ENCODE assay signal across 9 cellular contexts in the genomic region with DNA sequence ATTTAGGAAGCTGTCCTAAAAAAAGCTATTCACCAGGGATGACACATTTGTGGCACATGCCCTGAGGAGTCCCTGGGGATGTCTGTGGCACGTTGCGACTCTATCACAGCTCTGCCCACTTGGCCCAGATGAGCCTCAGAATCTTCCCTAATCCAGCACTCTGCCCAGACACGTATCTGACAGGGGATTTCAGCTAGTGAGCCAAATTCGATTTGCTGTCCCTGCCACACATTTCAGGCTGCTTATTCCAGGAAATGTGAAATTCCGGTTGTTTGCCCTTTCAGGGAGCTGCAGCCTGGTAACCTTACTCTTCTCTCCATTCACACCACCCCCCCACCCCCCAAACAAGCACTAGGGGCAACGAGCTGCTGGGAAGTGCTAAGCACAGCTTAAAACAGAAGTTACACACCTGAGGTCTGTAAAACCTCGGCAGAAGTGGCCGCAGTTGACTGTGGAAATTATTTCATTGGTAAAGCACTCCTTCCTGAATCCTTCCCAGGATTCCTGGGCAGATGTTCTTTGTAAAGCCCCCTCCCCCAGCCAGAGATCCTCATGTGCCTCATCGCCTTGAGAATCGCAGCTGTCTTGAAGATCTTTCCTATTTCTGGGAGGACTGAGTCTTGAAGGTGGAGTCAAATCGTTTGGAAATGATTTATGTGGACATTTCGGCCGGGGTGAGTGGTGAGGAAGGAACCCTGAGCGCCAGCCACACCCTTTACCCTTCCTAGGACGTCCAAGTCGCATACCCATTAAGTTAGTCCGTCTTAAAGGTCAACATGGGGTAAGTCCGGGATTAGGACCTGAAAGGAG.
DNase-seq lines count a peak whose midpoint lies in the region; ATAC-seq and TF ChIP-seq lines count a peak whose summit lies in the region.
"Had no signal": no experiment of that assay in that cellular context is flagged by ENCODE, and none has a peak within 500 bp of the region (broad histone marks: within the 10 kb centered on the region; RNA-seq: fewer than 3 reads in every experiment).

No MANE protein-coding gene starts in this region.

- no peak overlapping the region for H3K9ac ChIP-seq in PC-3 (ENCODE audit: low read length)

- BruUV-seq in PC-3 (replicated peaks; lab: Mats Ljungman, UMichigan): no TSS peak

- no peaks in the 10 kb centered on the region for H4K20me1 ChIP-seq in PC-3 (ENCODE audit: low read length)

- H3K27ac ChIP-seq in prostate gland: peak overlapping the region; percentile 12 to 23
- no peak overlapping the region for H3K27ac ChIP-seq in PC-3 (ENCODE audit: low read length)

- no peak overlapping the region for H3K4me3 ChIP-seq in GM12865 (ENCODE audit: low read depth, low read length)
- no peak overlapping the region for H3K4me3 ChIP-seq in epithelial cell of esophagus (ENCODE audit: low read length)
- no peak overlapping the region for H3K4me3 ChIP-seq in prostate gland
- no peak overlapping the region for H3K4me3 ChIP-seq in PC-3 (ENCODE audit: low read length)

- H3K9me3 ChIP-seq in prostate gland: no peaks in the 10 kb centered on the region
- H3K9me3 ChIP-seq in PC-3 (ENCODE audit: low read length): no peaks in the 10 kb centered on the region

- H2AFZ ChIP-seq in PC-3 (ENCODE audit: low read length): no peak overlapping the region

- H3K79me2 ChIP-seq in PC-3 (ENCODE audit: low read length): no peaks in the 10 kb centered on the region

- no peaks in the 10 kb centered on the region for H3F3A ChIP-seq in PC-3 (ENCODE audit: low read length, unreplicated experiment)

- TF ChIP-seq CTCF in GM12865 (IDR thresholded peaks at IDR 0.05; ENCODE audit: insufficient read depth, low read depth, low read length, missing control alignments) (no peak), epithelial cell of esophagus (IDR thresholded peaks at IDR 0.05; ENCODE audit: insufficient read depth, low read depth, low read length, missing control alignments) (no peak), prostate gland (IDR thresholded peaks at IDR 0.05) (no peak), PC-3 (conservative IDR thresholded peaks at IDR 0.05; ENCODE audit: low read depth, low read length) (no peak)

- no peaks in the 10 kb centered on the region for H3K9me2 ChIP-seq in PC-3 (replicated peaks; ENCODE audit: low read length)

- H3K36me3 ChIP-seq in prostate gland (no peaks in the 10 kb centered on the region), PC-3 (ENCODE audit: low read depth, low read length) (no peaks in the 10 kb centered on the region)

- no peak for ATAC-seq in PC-3

- no peaks in the 10 kb centered on the region for H3K27me3 ChIP-seq in prostate gland (replicated peaks; ENCODE audit: insufficient read depth)
- H3K27me3 ChIP-seq in PC-3 (ENCODE audit: low read length): no peaks in the 10 kb centered on the region

- CTCF ChIA-PET in PC-3 (lab: Charles Lee): no interaction called here

- POLR2A ChIA-PET in PC-3 (lab: Charles Lee; ENCODE audit: unreplicated experiment): no interaction called here

- no peak for TF ChIP-seq POLR2A in prostate gland (IDR thresholded peaks at IDR 0.05)

- intact Hi-C loops in prostate gland (cut with DNase I) (no loop called here), PC-3 (cut with micrococcal nuclease) (no loop called here)

- no peak overlapping the region for H3K4me2 ChIP-seq in PC-3 (ENCODE audit: low read length)

- DNase-seq in GM12865 (ENCODE audit: low read depth): peak; percentile 10
- peak; percentile 35 for DNase-seq in NCI-H2171 (lab: John Stamatoyannopoulos, UW)
- peak; percentile 85 for DNase-seq in epithelial cell of esophagus (ENCODE audit: low read depth)
- peak; percentile 53 for DNase-seq in prostate gland (ENCODE audit: low spot score)
- no peak for DNase-seq in effector CD8-positive, alpha-beta T cell (lab: John Stamatoyannopoulos, UW)
- no peak for DNase-seq in PC-3
- DNase-seq in C1 segment of cervical spinal cord (lab: John Stamatoyannopoulos, UW): no peak
- DNase-seq in epidermal melanocyte (ENCODE audit: insufficient read length, low spot score): no peak
- DNase-seq: KG1 had no signal

- H3K4me1 ChIP-seq in prostate gland (replicated peaks): no peaks in the 10 kb centered on the region
- H3K4me1 ChIP-seq in PC-3 (ENCODE audit: insufficient read depth, low read length): no peaks in the 10 kb centered on the region; the same call in 1 of the 2 replicates

- 18% methylated on average over 18 of the region's 18 CpGs for WGBS in prostate gland

Comparison
In these comparisons a context has a peak if more than half of its experiments do, and no peak if none do; other contexts are left out.
1. DNase-seq: peak in GM12865 (single experiment), NCI-H2171 (single experiment), epithelial cell of esophagus (single experiment) and prostate gland (single experiment); none in effector CD8-positive, alpha-beta T cell (single experiment), PC-3 (single experiment), C1 segment of cervical spinal cord (0 of 14) and epidermal melanocyte (single experiment).